In the genomic region with DNA sequence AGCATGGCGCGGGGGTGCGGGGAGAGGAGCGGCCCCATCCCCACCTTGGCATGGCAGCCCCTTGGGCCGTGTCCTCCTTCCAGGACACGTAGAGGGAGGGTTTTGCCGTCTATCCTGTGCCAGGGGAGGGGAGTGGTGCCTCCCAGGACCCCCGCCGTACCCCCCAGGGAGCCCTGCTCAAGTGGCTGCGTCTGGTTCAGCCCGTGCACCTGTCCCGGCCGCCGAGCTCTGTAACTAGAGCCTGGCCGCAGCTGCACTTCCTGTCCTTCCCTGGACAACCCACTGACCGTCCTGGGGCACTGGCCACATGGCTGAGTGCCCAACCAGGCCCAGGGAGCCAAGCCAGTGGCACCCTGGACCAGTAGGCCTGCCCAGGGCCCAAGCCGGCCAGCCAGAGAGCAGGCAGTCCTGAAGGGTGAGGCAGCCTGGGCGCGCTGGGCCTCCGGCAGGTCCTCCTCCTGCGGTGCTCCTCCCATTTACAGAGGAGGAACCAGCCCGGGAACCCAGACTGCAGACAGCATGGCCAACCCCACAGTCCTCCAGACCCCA, we compare ENCODE assay signal across 1 cellular context.
A peak's percentile ranks its signal among the peaks of the same experiment; 100 is the strongest.
TF ChIP-seq lines count a peak whose summit lies in the region.

No MANE protein-coding gene starts in this region.

TF ChIP-seq in A549, 52 proteins besides CTCF, POLR2A, EP300 and RAD21 (continued from another document):
- TF ChIP-seq, protein P1, sequence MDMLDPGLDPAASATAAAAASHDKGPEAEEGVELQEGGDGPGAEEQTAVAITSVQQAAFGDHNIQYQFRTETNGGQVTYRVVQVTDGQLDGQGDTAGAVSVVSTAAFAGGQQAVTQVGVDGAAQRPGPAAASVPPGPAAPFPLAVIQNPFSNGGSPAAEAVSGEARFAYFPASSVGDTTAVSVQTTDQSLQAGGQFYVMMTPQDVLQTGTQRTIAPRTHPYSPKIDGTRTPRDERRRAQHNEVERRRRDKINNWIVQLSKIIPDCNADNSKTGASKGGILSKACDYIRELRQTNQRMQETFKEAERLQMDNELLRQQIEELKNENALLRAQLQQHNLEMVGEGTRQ (IDR thresholded peaks at IDR 0.05) = no peak
- TF ChIP-seq HOXB5 (CRISPR knock-in tag; IDR thresholded peaks at IDR 0.05) (peak; percentile 36; the same call in 1 of the 2 replicates), EHF (CRISPR knock-in tag; IDR thresholded peaks at IDR 0.05) (peak; percentile 58; the same call in 1 of the 2 replicates), HOXA7 (CRISPR knock-in tag; IDR thresholded peaks at IDR 0.05) (0 out of 2 replicates have a peak, but pooled peaks have one; percentile 23)
